In the genomic region with DNA sequence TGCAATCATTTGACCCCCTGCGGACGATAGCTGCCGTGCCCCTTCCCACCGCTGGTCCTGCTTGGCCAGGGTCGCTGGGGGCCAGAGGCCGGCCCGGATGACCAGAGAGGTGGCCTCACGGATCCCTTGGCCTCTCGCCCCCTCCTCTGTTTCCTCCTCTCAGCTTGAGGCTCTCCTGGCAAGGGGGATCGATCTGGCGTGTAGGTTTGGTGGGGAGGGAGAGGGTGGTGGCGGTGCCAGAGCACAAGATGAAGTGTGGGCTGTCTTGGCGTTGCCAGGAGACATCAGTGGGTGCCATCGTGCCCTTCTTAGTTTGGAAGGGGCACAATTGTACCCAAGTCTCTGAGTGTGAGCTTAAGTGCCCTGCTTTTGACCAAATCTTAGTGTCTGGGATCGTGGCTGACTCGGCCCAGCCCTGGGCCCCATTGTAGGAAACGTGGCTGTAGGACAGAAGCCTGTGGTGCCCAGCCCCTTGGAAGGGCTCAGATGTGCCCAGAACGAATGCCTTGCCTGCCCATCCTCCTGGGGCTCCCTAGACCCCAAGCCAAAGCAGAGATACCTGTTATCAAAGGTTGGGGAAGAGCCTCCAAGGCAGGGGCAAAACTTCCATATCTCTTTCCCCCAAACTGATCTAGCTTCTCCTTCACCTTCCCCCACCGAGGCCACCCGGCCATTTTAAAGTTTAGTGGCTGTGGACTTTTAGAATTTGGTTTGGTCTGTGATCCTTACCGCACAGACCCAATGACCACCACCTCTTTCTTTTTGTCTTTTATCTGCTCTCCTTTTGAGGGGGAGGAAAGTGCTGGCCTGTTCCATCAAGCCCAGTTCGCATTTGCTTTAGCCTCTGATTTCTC, we compare ENCODE assay signal across 8 cellular contexts. TPM values are rescaled to one million over a fixed set of nuclear protein-coding genes. Genes with fewer than 3 reads are reported as not detected.
DNase-seq lines count a peak whose midpoint lies in the region; ATAC-seq and TF ChIP-seq lines count a peak whose summit lies in the region.

No MANE protein-coding gene starts in this region.

- H3K4me3 ChIP-seq in HAP-1 (peak overlapping the region; percentile 34; the same call in 1 of the 2 replicates), mammary epithelial cell (replicated peaks in 1 of 3; ENCODE audit: insufficient read depth in 1 of 3, low read depth in 2 of 3, low read length in 3 of 3) (no peak overlapping the region), left lung (peak overlapping the region in 1 of 2 donors; percentile 15), skin epidermis (peak overlapping the region in 3 of 7 experiments; percentile 32 to 39 (median 37))

- WGBS in mammary epithelial cell (ENCODE audit: low coverage, missing lambda C conversion rate): 77% methylated on average over 14 of the region's 22 CpGs

- H3K27me3 ChIP-seq in HAP-1 (ENCODE audit: low read depth) (no peaks in the 10 kb centered on the region), mammary epithelial cell (ENCODE audit: insufficient read depth, low read length) (no peaks in the 10 kb centered on the region), left lung (peaks cover 0 to 100% of the 10 kb centered on the region in 2 donors)

- no peak overlapping the region for H3K9ac ChIP-seq in mammary epithelial cell (ENCODE audit: insufficient read depth, low read length)

- H3K79me2 ChIP-seq in mammary epithelial cell (ENCODE audit: insufficient read depth, low read length): peaks cover 37% of the 10 kb centered on the region

- H2AFZ ChIP-seq in mammary epithelial cell (ENCODE audit: low read depth, low read length): no peak overlapping the region

- H3K27ac ChIP-seq in mammary epithelial cell (ENCODE audit: insufficient read depth, low read depth, low read length) (no peak overlapping the region), left lung (peak overlapping the region; percentile 88), skin epidermis (peak overlapping the region in 16 of 21 experiments; percentile 36 to 95 (median 66))

- H3K4me1 ChIP-seq in HAP-1: peaks cover 41% of the 10 kb centered on the region
- H3K4me1 ChIP-seq in mammary epithelial cell (ENCODE audit: insufficient read depth, low read length): peaks cover under 1% of the 10 kb centered on the region
- H3K4me1 ChIP-seq in left lung: no peaks in the 10 kb centered on the region

- in situ Hi-C loops in HAP-1 (cut with MboI; ENCODE audit: low sequenced_read_pairs) (loop anchor here (25.0 kb wide), 2 partner anchors 508 to 1083 kb away; no protein-coding TSS in a partner anchor), mammary epithelial cell (cut with MboI; ENCODE audit: low sequenced_read_pairs in 2 of 2) (loop anchor here (10.0 to 25.0 kb wide), 6 partner anchors 658 to 1683 kb away; no protein-coding TSS in a partner anchor)

- no peaks in the 10 kb centered on the region for H4K20me1 ChIP-seq in mammary epithelial cell (ENCODE audit: insufficient read depth, low read length)

- H3K4me2 ChIP-seq in mammary epithelial cell (ENCODE audit: insufficient read depth, low read depth, low read length): peak overlapping the region; percentile 87

- no peak for TF ChIP-seq CTCF in mammary epithelial cell (conservative IDR thresholded peaks at IDR 0.05 in 1 of 2, IDR thresholded peaks at IDR 0.05 in 1 of 2; ENCODE audit: extremely low read depth in 1 of 2, insufficient read depth in 1 of 2, low read depth in 1 of 2, low read length in 2 of 2)
- TF ChIP-seq CTCF in left lung (IDR thresholded peaks at IDR 0.05): no peak

- dilution Hi-C loops in mammary epithelial cell (cut with HindIII; ENCODE audit: low sequenced_read_pairs): no loop called here

- intact Hi-C loops in mammary epithelial cell (cut with micrococcal nuclease) (loop anchor here (1.0 to 5.0 kb wide), 6 partner anchors 18 to 1763 kb away; no protein-coding TSS in a partner anchor), left lung (cut with DNase I) (no loop called here)

- DNase-seq in HAP-1 (ENCODE audit: low spot score in 2 of 2): no peak
- DNase-seq in mammary epithelial cell: no peak
- DNase-seq in left lung: no peak
- no peak for DNase-seq in hypothalamus (lab: John Stamatoyannopoulos, UW)
- DNase-seq in globus pallidus (ENCODE audit: low spot score): no peak
- no peak for DNase-seq in NCI-H446 treated with DMSO at 0.1 percent for 48 hours (lab: John Stamatoyannopoulos, UW)
- DNase-seq in activated naive CD4-positive, alpha-beta T cell treated with Interleukin-2 at 50 U/mL for 16 hours: no peak

- ATAC-seq in left lung: no peak

- H3K36me3 ChIP-seq in HAP-1 (replicated peaks): peaks cover 4% of the 10 kb centered on the region; the same call in 1 of the 2 replicates
- no peaks in the 10 kb centered on the region for H3K36me3 ChIP-seq in mammary epithelial cell (ENCODE audit: insufficient read depth, low read length)
- no peaks in the 10 kb centered on the region for H3K36me3 ChIP-seq in left lung

- no TSS peak for BruUV-seq in mammary epithelial cell (replicated peaks; lab: Mats Ljungman, UMichigan)

- H3K9me3 ChIP-seq in HAP-1: no peaks in the 10 kb centered on the region
- H3K9me3 ChIP-seq in mammary epithelial cell (replicated peaks; ENCODE audit: insufficient read depth, low read length): no peaks in the 10 kb centered on the region
- no peaks in the 10 kb centered on the region for H3K9me3 ChIP-seq in left lung

- CTCF ChIA-PET in mammary epithelial cell (lab: Charles Lee; ENCODE audit: low non-redundant PET): interaction anchor here (0.9 kb wide), 1 partner anchor 18 kb away, joined by 3 read pairs; no protein-coding TSS in a partner anchor

RNA-seq across cellular contexts. Expression of a gene that starts 14.4 kb away (rescaled TPM):
- 10 to 100 TPM in 1 of 2 donors, 1 to 10 TPM in 1; 3.2 to 34.1 TPM for total RNA-seq in mammary epithelial cell
- 17.8 TPM for polyA plus RNA-seq in mammary epithelial cell
- 31.9 TPM for polyA minus RNA-seq in mammary epithelial cell
- 10 to 100 TPM; 53.4 to 76.0 TPM for total RNA-seq in left lung
